Comparison of ENCODE assay signal across 8 cellular contexts in genomic region chr19:55146078-55146647, GRCh38. TPM values are rescaled to one million over a fixed set of nuclear protein-coding genes. Genes with fewer than 3 reads are reported as not detected.
DNase-seq lines count a peak whose midpoint lies in the region; ATAC-seq and TF ChIP-seq lines count a peak whose summit lies in the region.

No MANE protein-coding gene starts in this region.

- H3K4me1 Mint-ChIP-seq in mesothelial cell of epicardium = peaks cover 28% of the 10 kb centered on the region

- no peaks in the 10 kb centered on the region for H3K9me3 Mint-ChIP-seq in mesothelial cell of epicardium

- H3K4me1 ChIP-seq in adipocyte (ENCODE audit: control insufficient read depth, insufficient read depth, low read length) = no peaks in the 10 kb centered on the region

- H3K4me3 ChIP-seq in adipocyte (ENCODE audit: low read length) = no peak overlapping the region

- no peaks in the 10 kb centered on the region for H3K9me3 ChIP-seq in adipocyte (ENCODE audit: control insufficient read depth, low read length)

- ATAC-seq in GM21723 (IDR thresholded peaks at IDR 0.05; ENCODE audit: unreplicated experiment) (no peak), HG02759 (IDR thresholded peaks at IDR 0.05; ENCODE audit: unreplicated experiment) (no peak)

- H3K27me3 Mint-ChIP-seq in mesothelial cell of epicardium (ENCODE audit: low read depth) = peaks cover 73% of the 10 kb centered on the region

- H3K4me3 Mint-ChIP-seq in mesothelial cell of epicardium = peak overlapping the region; percentile 39

- H3K36me3 ChIP-seq in adipocyte (ENCODE audit: control insufficient read depth, insufficient read depth, low read length, severe bottlenecking) = no peaks in the 10 kb centered on the region

- peak; percentile 62 for DNase-seq in ACHN
- peak; percentile 54 for DNase-seq in GM03348 (ENCODE audit: low spot score)
- DNase-seq in NCI-H2171 (lab: John Stamatoyannopoulos, UW) = peak; percentile 76
- peak; percentile 14 for DNase-seq in adipocyte (ENCODE audit: low read depth)
- no peak for DNase-seq in mesothelial cell of epicardium (ENCODE audit: low spot score in 2 of 2, unreplicated experiment in 2 of 2)
- no peak for DNase-seq in NCI-H2081 treated with DMSO at 0.1 percent for 48 hours (lab: John Stamatoyannopoulos, UW)

- TF ChIP-seq CTCF in mesothelial cell of epicardium (IDR thresholded peaks at IDR 0.05; ENCODE audit: unreplicated experiment) = peak; percentile 42

- H3K9ac ChIP-seq in adipocyte (ENCODE audit: low read length) = no peak overlapping the region

- no peaks in the 10 kb centered on the region for H3K36me3 Mint-ChIP-seq in mesothelial cell of epicardium

- in situ Hi-C loops in ACHN (cut with HindIII; ENCODE audit: low pct_ligation_motif_present, low pct_unique_long_range_greater_than_20kb, low sequenced_read_pairs) = no loop called here

- peaks cover 51% of the 10 kb centered on the region for H3K27me3 ChIP-seq in adipocyte (replicated peaks; ENCODE audit: control insufficient read depth, insufficient read depth, low read length)

- no peak overlapping the region for H3K27ac Mint-ChIP-seq in mesothelial cell of epicardium

RNA-seq across cellular contexts. Expression of gene TNNT1, which starts 2.8 kb away (rescaled TPM):
- 47.5 to 57.5 TPM (median 48.9 TPM) in 3 replicates for total RNA-seq in mesothelial cell of epicardium

RNA-seq across cellular contexts. Expression of gene TNNI3, which starts 11.4 kb away (rescaled TPM):
- 6.3 to 9.1 TPM (median 8.9 TPM) in 3 replicates for total RNA-seq in mesothelial cell of epicardium

RNA-seq across cellular contexts. Expression of gene DNAAF3, which starts 20.2 kb away (rescaled TPM):
- total RNA-seq in mesothelial cell of epicardium = 2.9 to 4.4 TPM (median 3.3 TPM) in 3 replicates

RNA-seq across cellular contexts. Expression of gene PPP1R12C, which starts 28.7 kb away (rescaled TPM):
- total RNA-seq in mesothelial cell of epicardium = 100 to 111 TPM (median 109 TPM) in 3 replicates

RNA-seq across cellular contexts. Expression of gene SYT5, which starts 33.9 kb away (rescaled TPM):
- 0.32 to 0.67 TPM (median 0.47 TPM) in 3 replicates for total RNA-seq in mesothelial cell of epicardium

Comparison
In these comparisons a context has a peak if more than half of its experiments do, and no peak if none do; other contexts are left out.
1. DNase-seq: peak in ACHN (single experiment), GM03348 (single experiment), NCI-H2171 (single experiment) and adipocyte (single experiment); none in mesothelial cell of epicardium (0 of 2) and NCI-H2081 treated with DMSO at 0.1 percent for 48 hours (single experiment).